8 cellular contexts compared by ENCODE assay signal in genomic region chr11:107017104-107017432, GRCh38. TPM values are rescaled to one million over a fixed set of nuclear protein-coding genes. Genes with fewer than 3 reads are reported as not detected.
A peak's percentile ranks its signal among the peaks of the same experiment; 100 is the strongest.
DNase-seq lines count a peak whose midpoint lies in the region; ATAC-seq and TF ChIP-seq lines count a peak whose summit lies in the region.

No MANE protein-coding gene starts in this region.

- H3K27ac Mint-ChIP-seq in activated B cell treated with CpG ODN at 0.5 μM for 24 hours = no peak overlapping the region

- H3K27ac ChIP-seq in GM23248 (no peak overlapping the region), left ventricle myocardium inferior (replicated peaks) (peak overlapping the region; percentile 81)

- POLR2A ChIA-PET in activated B cell treated with CpG ODN at 0.5 μM for 24 hours (lab: Charles Lee) = no interaction called here

- peak overlapping the region; percentile 81 for H3K4me2 ChIP-seq in GM23248 (ENCODE audit: unreplicated experiment)

- WGBS in GM23248 (ENCODE audit: low coverage in 1 of 2, low lambda C conversion rate in 2 of 2, missing lambda C conversion rate in 2 of 2), 2 experiments = 73 to 79% methylated on average over 3 of the region's 3 CpGs

- no peak for ATAC-seq in activated B cell treated with CpG ODN at 0.5 μM for 24 hours (ENCODE audit: low read depth)
- ATAC-seq in GM21717 (IDR thresholded peaks at IDR 0.05; ENCODE audit: unreplicated experiment) = no peak

- no peaks in the 10 kb centered on the region for H3K79me2 ChIP-seq in GM23248 (ENCODE audit: insufficient read depth)

- H3K9me2 ChIP-seq in GM23248 (ENCODE audit: insufficient read depth) = no peaks in the 10 kb centered on the region

- H3K36me3 ChIP-seq in GM23248 (ENCODE audit: low read depth) = no peaks in the 10 kb centered on the region
- no peaks in the 10 kb centered on the region for H3K36me3 ChIP-seq in left ventricle myocardium inferior

- H3K4me1 Mint-ChIP-seq in activated B cell treated with CpG ODN at 0.5 μM for 24 hours = peaks cover 8% of the 10 kb centered on the region

- CTCF ChIA-PET in activated B cell treated with CpG ODN at 0.5 μM for 24 hours (lab: Charles Lee) = no interaction called here

- no peak for TF ChIP-seq CTCF in activated B cell treated with CpG ODN at 0.5 μM for 24 hours (IDR thresholded peaks at IDR 0.05)
- no peak for TF ChIP-seq CTCF in left ventricle myocardium inferior (IDR thresholded peaks at IDR 0.05; ENCODE audit: borderline replicate concordance)

- H3K9me3 ChIP-seq in GM23248 (ENCODE audit: low read depth) = no peaks in the 10 kb centered on the region
- no peaks in the 10 kb centered on the region for H3K9me3 ChIP-seq in left ventricle myocardium inferior (replicated peaks)

- intact Hi-C loops in activated B cell treated with CpG ODN at 0.5 μM for 24 hours (cut with micrococcal nuclease) (no loop called here), left ventricle myocardium inferior (cut with micrococcal nuclease) (no loop called here)

- no peak overlapping the region for H3K9ac ChIP-seq in GM23248

- H3K36me3 Mint-ChIP-seq in activated B cell treated with CpG ODN at 0.5 μM for 24 hours (ENCODE audit: low read depth) = no peaks in the 10 kb centered on the region

- H4K20me1 ChIP-seq in GM23248 (ENCODE audit: insufficient read depth) = no peaks in the 10 kb centered on the region

- DNase-seq in GM23248 (no peak), activated B cell treated with CpG ODN at 0.5 μM for 24 hours (no peak), left ventricle myocardium inferior (no peak), skeletal muscle cell (ENCODE audit: low read depth) (no peak), NCI-H2107 (lab: John Stamatoyannopoulos, UW) (no peak)
- no peak for DNase-seq in activated effector memory CD4-positive, alpha-beta T cell treated with anti-CD3 and anti-CD28 coated beads, Interleukin-2, amount 50 U/mL, for 16 hours
- DNase-seq in activated CD4-positive, alpha-beta T cell treated with anti-CD3 and anti-CD28 coated beads for 1 hour = no peak

- in situ Hi-C loops in GM23248 (cut with MboI) = loop anchor here (10.0 to 25.0 kb wide), 2 partner anchors 292 to 855 kb away; no protein-coding TSS in a partner anchor

- peaks cover 40% of the 10 kb centered on the region for H3K27me3 ChIP-seq in GM23248 (replicated peaks; ENCODE audit: insufficient read depth)
- peaks cover 70% of the 10 kb centered on the region for H3K27me3 ChIP-seq in left ventricle myocardium inferior (ENCODE audit: low read depth)

- H3K4me1 ChIP-seq in GM23248 (ENCODE audit: insufficient read depth) (peaks cover 3% of the 10 kb centered on the region; the same call in 1 of the 2 replicates), left ventricle myocardium inferior (peaks cover 21% of the 10 kb centered on the region)

- peaks cover 43% of the 10 kb centered on the region for H3K27me3 Mint-ChIP-seq in activated B cell treated with CpG ODN at 0.5 μM for 24 hours

- H2AFZ ChIP-seq in GM23248 = peak overlapping the region; percentile 69

- H3F3A ChIP-seq in GM23248 (ENCODE audit: insufficient read depth) = no peaks in the 10 kb centered on the region

- H3K4me3 ChIP-seq in GM23248 (peak overlapping the region; percentile 77; the same call in 1 of the 2 replicates), left ventricle myocardium inferior (peak overlapping the region; percentile 67), skeletal muscle cell (ENCODE audit: low read depth, low read length) (peak overlapping the region; percentile 49)

- H3K9me3 Mint-ChIP-seq in activated B cell treated with CpG ODN at 0.5 μM for 24 hours = no peaks in the 10 kb centered on the region

- H3K4me3 Mint-ChIP-seq in activated B cell treated with CpG ODN at 0.5 μM for 24 hours = peak overlapping the region; percentile 11

RNA-seq across cellular contexts. Expression of gene GUCY1A2, which starts 1.2 kb away (rescaled TPM):
- 0.54 and 1.6 TPM in 2 replicates for total RNA-seq in GM23248 (2014; rRNA removed; shearing (Covaris generic))
- polyA plus RNA-seq in GM23248 (2016; fragmentation: Nextera tagmentation; extraction: Ambion mirVana) = 0.15 and 0.22 TPM in 2 replicates
- total RNA-seq in activated B cell treated with CpG ODN at 0.5 μM for 24 hours = 0.07 TPM in 1 of 2 replicates, not detected in the other
- total RNA-seq in left ventricle myocardium inferior = 10.2 TPM
